ENCODE assay signal across 1 cellular context in the genomic region with DNA sequence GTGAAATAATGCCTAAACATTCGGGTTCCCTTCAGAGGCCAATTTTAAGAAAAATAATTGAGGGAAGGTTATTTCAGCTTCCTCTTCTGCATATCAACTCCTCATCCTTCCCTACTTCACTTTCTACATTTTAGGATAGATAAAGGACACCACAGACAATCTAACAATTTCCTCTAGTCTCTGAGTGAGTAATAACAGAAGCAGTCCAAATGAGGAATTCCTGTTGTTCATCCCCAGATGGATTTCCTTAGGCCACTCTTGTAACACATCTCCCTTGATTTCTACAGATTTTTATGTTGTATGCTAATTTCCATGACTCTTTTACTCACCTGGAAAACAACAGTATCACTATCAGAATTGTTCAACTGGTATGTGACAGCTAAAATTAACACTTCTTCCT.
TF ChIP-seq lines count a peak whose summit lies in the region.

No MANE protein-coding gene starts in this region.

TF ChIP-seq in IMR-90, 13 proteins besides CTCF, POLR2A, EP300 and RAD21:
- TF ChIP-seq MAZ (IDR thresholded peaks at IDR 0.05; ENCODE audit: borderline replicate concordance, low read depth, low read length) (no peak), BHLHE40 (IDR thresholded peaks at IDR 0.05; ENCODE audit: low read depth, low read length) (no peak), NFE2L2 (IDR thresholded peaks at IDR 0.05; ENCODE audit: low read depth, low read length) (no peak), FOS (IDR thresholded peaks at IDR 0.05; ENCODE audit: low read depth, low read length) (no peak), CEBPB (IDR thresholded peaks at IDR 0.05; ENCODE audit: low read depth, low read length) (no peak)
- TF ChIP-seq, protein P1, sequence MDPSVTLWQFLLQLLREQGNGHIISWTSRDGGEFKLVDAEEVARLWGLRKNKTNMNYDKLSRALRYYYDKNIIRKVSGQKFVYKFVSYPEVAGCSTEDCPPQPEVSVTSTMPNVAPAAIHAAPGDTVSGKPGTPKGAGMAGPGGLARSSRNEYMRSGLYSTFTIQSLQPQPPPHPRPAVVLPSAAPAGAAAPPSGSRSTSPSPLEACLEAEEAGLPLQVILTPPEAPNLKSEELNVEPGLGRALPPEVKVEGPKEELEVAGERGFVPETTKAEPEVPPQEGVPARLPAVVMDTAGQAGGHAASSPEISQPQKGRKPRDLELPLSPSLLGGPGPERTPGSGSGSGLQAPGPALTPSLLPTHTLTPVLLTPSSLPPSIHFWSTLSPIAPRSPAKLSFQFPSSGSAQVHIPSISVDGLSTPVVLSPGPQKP (IDR thresholded peaks at IDR 0.05; ENCODE audit: borderline replicate concordance, low read depth, low read length), result no peak
